Comparison of ENCODE assay signal across 18 cellular contexts in genomic region chr16:78240459-78241222, GRCh38.
A peak's percentile ranks its signal among the peaks of the same experiment; 100 is the strongest.
DNase-seq lines count a peak whose midpoint lies in the region; ATAC-seq and TF ChIP-seq lines count a peak whose summit lies in the region.
"Had no signal": no experiment of that assay in that cellular context is flagged by ENCODE, and none has a peak within 500 bp of the region (broad histone marks: within the 10 kb centered on the region; RNA-seq: fewer than 3 reads in every experiment).

No MANE protein-coding gene starts in this region.

- H3K9me3 ChIP-seq in A673 (ENCODE audit: low read depth, low read length, poor library complexity, severe bottlenecking) (no peaks in the 10 kb centered on the region), mucosa of descending colon (no peaks in the 10 kb centered on the region), ovary (no peaks in the 10 kb centered on the region)
- H3K9me3 ChIP-seq: SJCRH30 had no signal

- H3K36me3 ChIP-seq in A673 (ENCODE audit: insufficient read depth, low read length, poor library complexity, severe bottlenecking) (no peaks in the 10 kb centered on the region), mucosa of descending colon (ENCODE audit: low read depth) (no peaks in the 10 kb centered on the region), ovary (no peaks in the 10 kb centered on the region)
- H3K36me3 ChIP-seq: SJCRH30 had no signal

- POLR2A ChIA-PET in A673 (lab: Charles Lee; ENCODE audit: low non-redundant PET) (no interaction called here), RWPE1 (lab: Yijun Ruan, JAX; ENCODE audit: low non-redundant PET) (no interaction called here)

- 94% methylated on average over 13 of the region's 13 CpGs for WGBS in ovary, 3 donors

- ATAC-seq in mucosa of descending colon, result peak; percentile 47
- ATAC-seq: CD8-positive, alpha-beta T cell; GM12878 had no signal

- CTCF ChIA-PET in A673 (lab: Charles Lee) (no interaction called here), RWPE1 (lab: Yijun Ruan, JAX) (no interaction called here)

- H3K27ac ChIP-seq in A673 (ENCODE audit: low read depth, low read length, poor library complexity, severe bottlenecking) (no peak overlapping the region), RWPE1 (no peak overlapping the region), ovary (no peak overlapping the region)
- H3K27ac ChIP-seq: SJCRH30 had no signal

- TF ChIP-seq EP300 in ovary (IDR thresholded peaks at IDR 0.05), result no peak

- DNase-seq in A673 (ENCODE audit: low spot score), result no peak
- peak; percentile 35 for DNase-seq in RWPE1 (ENCODE audit: low spot score)
- DNase-seq in fibroblast of villous mesenchyme (ENCODE audit: low read depth), result peak; percentile 37
- DNase-seq in mucosa of descending colon, result no peak
- DNase-seq in stimulated activated CD4-positive, alpha-beta T cell treated with anti-CD3 and anti-CD28 coated beads, Interleukin-4, amount 100 ng/mL, for 1 hour, result no peak
- no peak for DNase-seq in inferior parietal cortex (ENCODE audit: extremely low spot score)
- DNase-seq in ovary, result no peak
- DNase-seq in NCI-H748 treated with DMSO at 0.1 percent for 48 hours (lab: John Stamatoyannopoulos, UW), result no peak
- DNase-seq: activated CD4-positive, alpha-beta T cell treated with anti-CD3 and anti-CD28 coated beads, Interleukin-2, amount 50 U/mL, for 1 hour; activated T-cell treated with anti-CD3 and anti-CD28 coated beads, Interleukin-2, amount 50 U/mL, for 24 hours; CD8-positive, alpha-beta T cell; hypothalamus; NCI-H1092 treated with DMSO at 0.1 percent for 48 hours; NCI-H2171 treated with DMSO at 0.1 percent for 48 hours; SJCRH30; stimulated activated CD4-positive, alpha-beta T cell treated with anti-CD3 and anti-CD28 coated beads, Interleukin-2, amount 100 ng/mL, for 48 hours; T1000 had no signal

- BruUV-seq in A673 (replicated peaks; lab: Mats Ljungman, UMichigan), result no TSS peak

- intact Hi-C loops in A673 (cut with micrococcal nuclease; ENCODE audit: unreplicated experiment), result no loop called here
- intact Hi-C loops in mucosa of descending colon (cut with DNase I, micrococcal nuclease), result no loop called here
- intact Hi-C loops in ovary (cut with DNase I), result no loop called here

- H3K27me3 ChIP-seq in A673 (replicated peaks; ENCODE audit: insufficient read depth, low read depth, low read length, poor library complexity), result no peaks in the 10 kb centered on the region
- no peaks in the 10 kb centered on the region for H3K27me3 ChIP-seq in ovary
- H3K27me3 ChIP-seq: SJCRH30 had no signal

- TF ChIP-seq POLR2A in ovary (IDR thresholded peaks at IDR 0.05), result no peak

- H3K4me1 ChIP-seq in A673 (ENCODE audit: insufficient read depth, low read length, poor library complexity, severe bottlenecking) (no peaks in the 10 kb centered on the region), mucosa of descending colon (ENCODE audit: low read depth) (no peaks in the 10 kb centered on the region), ovary (ENCODE audit: insufficient read depth) (peaks cover 8% of the 10 kb centered on the region)
- H3K4me1 ChIP-seq: SJCRH30 had no signal

- H3K4me3 ChIP-seq in A673 (ENCODE audit: low read depth, low read length, poor library complexity, severe bottlenecking), result no peak overlapping the region
- no peak overlapping the region for H3K4me3 ChIP-seq in fibroblast of villous mesenchyme (ENCODE audit: low read depth, low read length)
- no peak overlapping the region for H3K4me3 ChIP-seq in mucosa of descending colon
- H3K4me3 ChIP-seq in ovary, result no peak overlapping the region
- H3K4me3 ChIP-seq: GM12878, SJCRH30 had no signal

- TF ChIP-seq CTCF in A673 (conservative IDR thresholded peaks at IDR 0.05; ENCODE audit: low read depth, low read length), result 0 out of 2 replicates have a peak, but pooled peaks have one; percentile 9
- TF ChIP-seq CTCF in RWPE1 (conservative IDR thresholded peaks at IDR 0.05; ENCODE audit: low read depth), result no peak
- no peak for TF ChIP-seq CTCF in fibroblast of villous mesenchyme (IDR thresholded peaks at IDR 0.05; ENCODE audit: insufficient read depth, low read depth, low read length)
- no peak for TF ChIP-seq CTCF in mucosa of descending colon (IDR thresholded peaks at IDR 0.05)
- TF ChIP-seq CTCF in ovary (IDR thresholded peaks at IDR 0.05), result no peak

Comparison
In these comparisons a context has a peak if more than half of its experiments do, and no peak if none do; other contexts are left out.
1. DNase-seq: peak in RWPE1 (single experiment) and fibroblast of villous mesenchyme (single experiment); none in A673 (single experiment), mucosa of descending colon (0 of 3), stimulated activated CD4-positive, alpha-beta T cell treated with anti-CD3 and anti-CD28 coated beads, Interleukin-4, amount 100 ng/mL, for 1 hour (single experiment), inferior parietal cortex (single experiment), ovary (0 of 5) and NCI-H748 treated with DMSO at 0.1 percent for 48 hours (single experiment).